ENCODE assay signal across 23 cellular contexts in genomic region chr5:124590686-124591085, GRCh38.
"Had no signal": no experiment of that assay in that cellular context is flagged by ENCODE, and none has a peak within 500 bp of the region (broad histone marks: within the 10 kb centered on the region; RNA-seq: fewer than 3 reads in every experiment).

No MANE protein-coding gene starts in this region.

- DNase-seq: Kasumi-1, MM.1S, MV-4-11, NCI-H1048, NCI-H1105, NCI-H1417, NCI-H1436 treated with DMSO at 0.1 percent for 48 hours, NCI-H1694, NCI-H187 treated with DMSO at 0.1 percent for 48 hours, NCI-H2029 treated with DMSO at 0.1 percent for 48 hours, NCI-H226, NCI-H446, NCI-H510A, NCI-H524 treated with DMSO at 0.1 percent for 48 hours, NCI-H69, NCI-H774, PC-3, Peyer's patch, SHP77 treated with DMSO at 0.1 percent for 48 hours, SJCRH30 had no signal

- ATAC-seq: K562, PC-3, Right ventricle myocardium inferior, SK-N-SH treated with all-trans-retinoic acid at 6 μM for 48 hours had no signal
